16 cellular contexts compared by ENCODE assay signal in the genomic region with DNA sequence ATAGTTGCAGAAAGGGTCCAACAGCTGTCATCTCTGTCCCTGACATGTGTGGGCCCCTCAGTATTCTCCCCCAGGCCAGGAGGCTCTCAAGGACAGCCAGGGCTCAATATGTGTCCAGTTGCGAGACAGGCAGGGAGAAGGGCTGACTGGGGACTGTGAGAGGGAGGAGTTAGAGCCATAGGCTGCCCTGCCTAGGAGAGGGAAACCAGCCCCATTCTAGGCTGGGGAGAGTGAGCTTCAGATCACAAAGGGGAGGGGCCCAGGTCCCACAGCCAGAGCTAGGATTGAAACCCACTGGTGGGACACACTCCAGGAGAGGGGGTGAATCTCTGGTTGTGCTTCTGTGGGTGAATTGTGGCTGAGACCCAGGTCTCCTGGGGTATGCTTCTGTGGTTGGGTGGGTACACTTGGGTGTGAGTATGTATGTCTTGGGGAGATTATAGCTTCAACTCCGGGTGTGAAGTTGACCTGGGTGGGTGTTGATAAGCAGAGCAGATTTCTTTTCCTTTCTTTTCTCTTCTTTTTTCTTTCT. TPM values are rescaled to one million over a fixed set of nuclear protein-coding genes. Genes with fewer than 3 reads are reported as not detected.
A peak's percentile ranks its signal among the peaks of the same experiment; 100 is the strongest.
DNase-seq lines count a peak whose midpoint lies in the region; ATAC-seq, FAIRE-seq and TF ChIP-seq lines count a peak whose summit lies in the region.
"Had no signal": no experiment of that assay in that cellular context is flagged by ENCODE, and none has a peak within 500 bp of the region (broad histone marks: within the 10 kb centered on the region; RNA-seq: fewer than 3 reads in every experiment).

No MANE protein-coding gene starts in this region.

- H3K79me2 ChIP-seq in astrocyte (ENCODE audit: insufficient read depth, low read length), result no peaks in the 10 kb centered on the region

- no peak overlapping the region for H3K9ac ChIP-seq in astrocyte (ENCODE audit: low read length)

- CTCF ChIA-PET in CD4-positive, alpha-beta memory T cell (lab: Charles Lee; ENCODE audit: partially characterized antibody), result interaction anchor here (0.8 to 4.4 kb wide), 5 partner anchors 11 to 55 kb away, joined by 3 to 34 read pairs (median 5); a partner anchor contains a TSS
- CTCF ChIA-PET in WTC11 (lab: Charles Lee), result interaction anchor here (1.2 to 3.6 kb wide), 2 partner anchors 11 to 67 kb away, joined by 3 to 22 read pairs; a partner anchor contains a TSS

- peak overlapping the region in 6 of 7 donors; percentile 19 to 77 (median 43) for H3K27ac Mint-ChIP-seq in CD4-positive, alpha-beta memory T cell
- H3K27ac Mint-ChIP-seq in astrocyte (ENCODE audit: unreplicated experiment) (no peak overlapping the region), natural killer cell (peak overlapping the region; percentile 72 to 84), WTC11 (no peak overlapping the region)

- H4K20me1 ChIP-seq in astrocyte (ENCODE audit: insufficient read depth, low read length), result no peaks in the 10 kb centered on the region

- ATAC-seq in natural killer cell, result peak in 1 of 3 donors; percentile 5
- ATAC-seq in GM21717 (IDR thresholded peaks at IDR 0.05; ENCODE audit: unreplicated experiment), result no peak
- no peak for ATAC-seq in WTC11

- no peak overlapping the region for H3K4me3 ChIP-seq in CD4-positive, alpha-beta memory T cell (ENCODE audit: low read length in 2 of 2)
- no peak overlapping the region for H3K4me3 ChIP-seq in astrocyte (ENCODE audit: insufficient read depth, low read depth, low read length)
- H3K4me3 ChIP-seq: colonic mucosa, smooth muscle cell had no signal

- peaks cover 3% of the 10 kb centered on the region in 2 donors for H3K36me3 Mint-ChIP-seq in CD4-positive, alpha-beta memory T cell
- H3K36me3 Mint-ChIP-seq in astrocyte (ENCODE audit: low read depth, unreplicated experiment) (peaks cover 2% of the 10 kb centered on the region), natural killer cell (no peaks in the 10 kb centered on the region), WTC11 (no peaks in the 10 kb centered on the region)

- no peak overlapping the region for H2AFZ ChIP-seq in astrocyte (ENCODE audit: low read depth, low read length)

- no peak overlapping the region for H3K4me2 ChIP-seq in astrocyte (ENCODE audit: low read length)
- H3K4me2 ChIP-seq: smooth muscle cell had no signal

- no peak for DNase-seq in CD4-positive, alpha-beta memory T cell
- peak in 71 of 76 experiments; percentile 17 to 83 (median 59) for DNase-seq in HUDEP-2 (lab: John Stamatoyannopoulos, UW; ENCODE audit: unreplicated experiment in 76 of 76)
- DNase-seq in astrocyte (ENCODE audit: low read depth), result no peak
- DNase-seq in natural killer cell, result no peak
- no peak for DNase-seq in MV-4-11 (lab: John Stamatoyannopoulos, UW)
- DNase-seq in WTC11 (ENCODE audit: low spot score), result no peak
- DNase-seq: colonic mucosa; EL; Karpas-422; NCI-H1417 treated with DMSO at 0.1 percent for 48 hours; SHP77 treated with DMSO at 0.1 percent for 48 hours; stimulated activated naive CD4-positive, alpha-beta T cell treated with Interleukin-2 at 50 U/mL for 16 hours had no signal

- H3K4me1 ChIP-seq in CD4-positive, alpha-beta memory T cell (ENCODE audit: insufficient read depth, low read length), result peaks cover 93% of the 10 kb centered on the region
- peaks cover 4% of the 10 kb centered on the region for H3K4me1 ChIP-seq in astrocyte (ENCODE audit: insufficient read depth, low read length)
- H3K4me1 ChIP-seq: colonic mucosa had no signal

- H3K27me3 Mint-ChIP-seq in CD4-positive, alpha-beta memory T cell, result no peaks in the 10 kb centered on the region
- H3K27me3 Mint-ChIP-seq in astrocyte (ENCODE audit: low read depth, unreplicated experiment) (peaks cover 29% of the 10 kb centered on the region), natural killer cell (ENCODE audit: low read depth in 2 of 2) (no peaks in the 10 kb centered on the region), WTC11 (ENCODE audit: low read depth) (peaks cover 19% of the 10 kb centered on the region)

- peaks cover 5% of the 10 kb centered on the region for H3K36me3 ChIP-seq in CD4-positive, alpha-beta memory T cell (ENCODE audit: insufficient read depth, low read length)
- no peaks in the 10 kb centered on the region for H3K36me3 ChIP-seq in astrocyte (ENCODE audit: insufficient read depth, low read length)
- H3K36me3 ChIP-seq: colonic mucosa had no signal

- intact Hi-C loops in CD4-positive, alpha-beta memory T cell (cut with micrococcal nuclease), result no loop called here
- intact Hi-C loops in natural killer cell (cut with micrococcal nuclease), result no loop called here

- H3K4me1 Mint-ChIP-seq in CD4-positive, alpha-beta memory T cell, result peaks cover 49 to 86% (median 71%) of the 10 kb centered on the region in 4 donors
- H3K4me1 Mint-ChIP-seq in astrocyte (ENCODE audit: low read depth, unreplicated experiment), result peaks cover 4% of the 10 kb centered on the region
- peaks cover 38 to 85% of the 10 kb centered on the region in 2 donors for H3K4me1 Mint-ChIP-seq in natural killer cell
- H3K4me1 Mint-ChIP-seq in WTC11, result peaks cover 23% of the 10 kb centered on the region

- TF ChIP-seq CTCF in astrocyte (IDR thresholded peaks at IDR 0.05; ENCODE audit: insufficient read depth, low read depth, low read length), result no peak
- no peak for TF ChIP-seq CTCF in natural killer cell (IDR thresholded peaks at IDR 0.05)
- TF ChIP-seq CTCF in WTC11 (IDR thresholded peaks at IDR 0.05), result no peak

- H3K9me3 Mint-ChIP-seq in CD4-positive, alpha-beta memory T cell, result peaks cover 0 to 2% (median 0%) of the 10 kb centered on the region in 8 donors
- H3K9me3 Mint-ChIP-seq in astrocyte (ENCODE audit: unreplicated experiment) (no peaks in the 10 kb centered on the region), natural killer cell (no peaks in the 10 kb centered on the region), WTC11 (no peaks in the 10 kb centered on the region)

- no peaks in the 10 kb centered on the region for H3K9me3 ChIP-seq in CD4-positive, alpha-beta memory T cell (ENCODE audit: control insufficient read depth in 1 of 2, low read length in 2 of 2)
- no peaks in the 10 kb centered on the region for H3K9me3 ChIP-seq in astrocyte (ENCODE audit: insufficient read depth, low read depth, low read length)
- H3K9me3 ChIP-seq: colonic mucosa had no signal

- no peaks in the 10 kb centered on the region for H3K27me3 ChIP-seq in CD4-positive, alpha-beta memory T cell (ENCODE audit: insufficient read depth, low read length)
- H3K27me3 ChIP-seq in astrocyte (ENCODE audit: insufficient read depth, low read length), result peaks cover 21% of the 10 kb centered on the region
- H3K27me3 ChIP-seq: colonic mucosa had no signal

- H3K27ac ChIP-seq in CD4-positive, alpha-beta memory T cell (ENCODE audit: low read depth, low read length), result no peak overlapping the region
- H3K27ac ChIP-seq in astrocyte (ENCODE audit: low read depth, low read length), result no peak overlapping the region
- H3K27ac ChIP-seq: C4-2B, colonic mucosa had no signal

- POLR2A ChIA-PET in CD4-positive, alpha-beta memory T cell (lab: Charles Lee; ENCODE audit: partially characterized antibody), result interaction anchor here (0.6 to 31.8 kb wide), 11 partner anchors 7 to 471 kb away, joined by 3 to 2262 read pairs (median 6); a partner anchor contains a TSS
- POLR2A ChIA-PET in WTC11 (lab: Charles Lee), result interaction anchor here (1.3 to 1.5 kb wide), 2 partner anchors 12 to 17 kb away, joined by 4 read pairs; a partner anchor contains a TSS

- no peak for FAIRE-seq in astrocyte (lab: Jason Lieb, UNC)

- H3K4me3 Mint-ChIP-seq in CD4-positive, alpha-beta memory T cell, result peak overlapping the region in 4 of 8 donors; percentile 2 to 62 (median 52)
- peak overlapping the region; percentile 20 for H3K4me3 Mint-ChIP-seq in astrocyte (ENCODE audit: unreplicated experiment)
- peak overlapping the region; percentile 83 for H3K4me3 Mint-ChIP-seq in natural killer cell
- no peak overlapping the region for H3K4me3 Mint-ChIP-seq in WTC11

TF ChIP-seq in WTC11, 78 proteins besides CTCF, POLR2A, EP300 and RAD21 (continues in another document):
- TF ChIP-seq HMGA2 (CRISPR knock-in tag; IDR thresholded peaks at IDR 0.05) (no peak), GABPB1 (CRISPR knock-in tag; IDR thresholded peaks at IDR 0.05) (no peak), SMAD3 (CRISPR knock-in tag; IDR thresholded peaks at IDR 0.05; ENCODE audit: borderline replicate concordance) (no peak)
- TF ChIP-seq, protein P1, sequence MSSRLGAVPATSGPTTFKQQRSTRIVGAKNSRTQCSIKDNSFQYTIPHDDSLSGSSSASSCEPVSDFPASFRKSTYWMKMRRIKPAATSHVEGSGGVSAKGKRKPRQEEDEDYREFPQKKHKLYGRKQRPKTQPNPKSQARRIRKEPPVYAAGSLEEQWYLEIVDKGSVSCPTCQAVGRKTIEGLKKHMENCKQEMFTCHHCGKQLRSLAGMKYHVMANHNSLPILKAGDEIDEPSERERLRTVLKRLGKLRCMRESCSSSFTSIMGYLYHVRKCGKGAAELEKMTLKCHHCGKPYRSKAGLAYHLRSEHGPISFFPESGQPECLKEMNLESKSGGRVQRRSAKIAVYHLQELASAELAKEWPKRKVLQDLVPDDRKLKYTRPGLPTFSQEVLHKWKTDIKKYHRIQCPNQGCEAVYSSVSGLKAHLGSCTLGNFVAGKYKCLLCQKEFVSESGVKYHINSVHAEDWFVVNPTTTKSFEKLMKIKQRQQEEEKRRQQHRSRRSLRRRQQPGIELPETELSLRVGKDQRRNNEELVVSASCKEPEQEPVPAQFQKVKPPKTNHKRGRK (CRISPR knock-in tag; IDR thresholded peaks at IDR 0.05; ENCODE audit: borderline replicate concordance), result no peak

RNA-seq across cellular contexts. Expression of a gene that starts 2.1 kb away (rescaled TPM):
- 1 to 10 TPM; 2.3 to 3.3 TPM for total RNA-seq in CD4-positive, alpha-beta memory T cell
- polyA plus RNA-seq in CD4-positive, alpha-beta memory T cell, result under 1 TPM; 0.45 to 0.81 TPM
- total RNA-seq in astrocyte (0.10 and 0.23 TPM in 2 replicates), natural killer cell (10 to 100 TPM; 25.0 to 29.0 (median 25.0) TPM), WTC11 (2021) (1.3 to 2.6 TPM (median 2.4 TPM) in 3 replicates)

RNA-seq across cellular contexts. Expression of a gene that starts 9.4 kb away (rescaled TPM):
- 100 to 1,000 TPM; 371 to 382 TPM for total RNA-seq in CD4-positive, alpha-beta memory T cell
- 100 to 1,000 TPM; 316 to 331 TPM for polyA plus RNA-seq in CD4-positive, alpha-beta memory T cell
- total RNA-seq in astrocyte, result 0.16 TPM in 1 of 2 replicates, not detected in the other
- total RNA-seq in natural killer cell, result 100 to 1,000 TPM; 314 to 359 (median 342) TPM
- 0.72 to 1.0 TPM (median 0.96 TPM) in 3 replicates for total RNA-seq in WTC11 (2021)
- total RNA-seq: osteoblast, smooth muscle cell had no signal
- polyA plus RNA-seq: smooth muscle cell had no signal

RNA-seq across cellular contexts. Expression of a gene that starts 11.7 kb away (rescaled TPM):
- 100 to 1,000 TPM; 159 to 161 TPM for total RNA-seq in CD4-positive, alpha-beta memory T cell
- 100 to 1,000 TPM; 474 to 774 TPM for polyA plus RNA-seq in CD4-positive, alpha-beta memory T cell
- 157 and 159 TPM in 2 replicates for total RNA-seq in astrocyte
- total RNA-seq in natural killer cell, result 100 to 1,000 TPM; 222 to 245 (median 233) TPM
- total RNA-seq in WTC11 (2021), result 220 to 222 TPM (median 221 TPM) in 3 replicates

RNA-seq across cellular contexts. Expression of a gene that starts 15.0 kb away (rescaled TPM):
- 10 to 100 TPM; 78.1 to 79.9 TPM for total RNA-seq in CD4-positive, alpha-beta memory T cell
- polyA plus RNA-seq in CD4-positive, alpha-beta memory T cell, result 10 to 100 TPM; 55.2 to 58.3 TPM
- total RNA-seq in astrocyte (52.9 and 57.0 TPM in 2 replicates), natural killer cell (10 to 100 TPM; 81.0 to 89.6 (median 84.6) TPM), WTC11 (2021) (44.3 to 54.7 TPM (median 50.2 TPM) in 3 replicates)

RNA-seq across cellular contexts. Expression of a gene that starts 21.5 kb away (rescaled TPM):
- total RNA-seq in CD4-positive, alpha-beta memory T cell, result 10 to 100 TPM; 51.8 to 55.9 TPM
- polyA plus RNA-seq in CD4-positive, alpha-beta memory T cell, result 1 to 10 TPM; 6.7 to 8.3 TPM
- total RNA-seq in astrocyte, result 9.2 and 9.4 TPM in 2 replicates
- total RNA-seq in natural killer cell, result 10 to 100 TPM; 30.2 to 47.1 (median 37.3) TPM
- total RNA-seq in WTC11 (2021), result 25.7 to 45.5 TPM (median 26.7 TPM) in 3 replicates

Comparison
In these comparisons a context has a peak if more than half of its experiments do, and no peak if none do; other contexts are left out.
1. DNase-seq: peak in HUDEP-2 (71 of 76); none in CD4-positive, alpha-beta memory T cell (0 of 5), astrocyte (single experiment), natural killer cell (single experiment), MV-4-11 (single experiment) and WTC11 (single experiment).
2. H3K27ac Mint-ChIP-seq: peak in CD4-positive, alpha-beta memory T cell (6 of 7) and natural killer cell (2 of 2); none in astrocyte (single experiment) and WTC11 (single experiment).
3. RNA of a gene that starts 9.4 kb away (total RNA-seq): 371 to 382 TPM in CD4-positive, alpha-beta memory T cell and 314 to 359 TPM in natural killer cell; 0.72 to 1.0 TPM in WTC11 and 0.16 TPM in astrocyte; every median in the first group is over 100 times any median in the second.